ENCODE assay signal across 9 cellular contexts in genomic region chr19:3985643-3986259, GRCh38. TPM values are rescaled to one million over a fixed set of nuclear protein-coding genes. Genes with fewer than 3 reads are reported as not detected.
DNase-seq lines count a peak whose midpoint lies in the region; ATAC-seq and TF ChIP-seq lines count a peak whose summit lies in the region.
"Had no signal": no experiment of that assay in that cellular context is flagged by ENCODE, and none has a peak within 500 bp of the region (broad histone marks: within the 10 kb centered on the region; RNA-seq: fewer than 3 reads in every experiment).

No MANE protein-coding gene starts in this region.

- peak overlapping the region; percentile 70 for H3K4me3 ChIP-seq in CD8-positive, alpha-beta T cell (ENCODE audit: low read depth, low read length)
- peak overlapping the region; percentile 97 for H3K4me3 ChIP-seq in MG63
- peak overlapping the region; percentile 99 for H3K4me3 ChIP-seq in effector memory CD4-positive, alpha-beta T cell (ENCODE audit: insufficient read depth, low read depth, low read length, poor library complexity, severe bottlenecking)
- H3K4me3 ChIP-seq in neural progenitor cell, result peak overlapping the region; percentile 95

- peaks cover 59% of the 10 kb centered on the region for H3K4me1 Mint-ChIP-seq in CD8-positive, alpha-beta T cell (ENCODE audit: low read depth)
- H3K4me1 Mint-ChIP-seq in neural progenitor cell, result peaks cover 40% of the 10 kb centered on the region

- peaks cover 70% of the 10 kb centered on the region for H3F3A ChIP-seq in neural progenitor cell (ENCODE audit: low read depth)

- H3K9me3 Mint-ChIP-seq in CD8-positive, alpha-beta T cell, result no peaks in the 10 kb centered on the region
- no peaks in the 10 kb centered on the region for H3K9me3 Mint-ChIP-seq in neural progenitor cell

- peaks cover 50% of the 10 kb centered on the region for H3K4me1 ChIP-seq in CD8-positive, alpha-beta T cell (ENCODE audit: insufficient read depth, low read length)
- peaks cover 29% of the 10 kb centered on the region for H3K4me1 ChIP-seq in effector memory CD4-positive, alpha-beta T cell (ENCODE audit: control insufficient read depth, insufficient read depth, low read length, poor library complexity, severe bottlenecking)
- peaks cover 24% of the 10 kb centered on the region for H3K4me1 ChIP-seq in neural progenitor cell

- H3K36me3 ChIP-seq in CD8-positive, alpha-beta T cell (ENCODE audit: insufficient read depth, low read length), result peaks cover 36% of the 10 kb centered on the region
- H3K36me3 ChIP-seq in MG63 (peaks cover 44% of the 10 kb centered on the region), neural progenitor cell (peaks cover 10% of the 10 kb centered on the region)
- H3K36me3 ChIP-seq in effector memory CD4-positive, alpha-beta T cell (ENCODE audit: control insufficient read depth, insufficient read depth, low read length), result peaks cover 35% of the 10 kb centered on the region

- H4K20me1 ChIP-seq in neural progenitor cell (ENCODE audit: low read depth), result peaks cover 44% of the 10 kb centered on the region

- intact Hi-C loops in CD8-positive, alpha-beta T cell (cut with DNase I, micrococcal nuclease), result loop anchor here (1.0 to 5.0 kb wide), 21 partner anchors 14 to 428 kb away; partner anchors contain the start of genes APBA3 (in 2 of the 2), DAPK3 (in 2 of the 2), HMG20B (in 2 of the 2) and PIAS4 (in 2 of the 2)

- peak overlapping the region; percentile 97 for H3K27ac Mint-ChIP-seq in CD8-positive, alpha-beta T cell
- H3K27ac Mint-ChIP-seq in neural progenitor cell, result peak overlapping the region; percentile 89

- peaks cover 46% of the 10 kb centered on the region for H3K79me2 ChIP-seq in neural progenitor cell (ENCODE audit: low read depth)

- H3K9me3 ChIP-seq in CD8-positive, alpha-beta T cell (ENCODE audit: low read length), result no peaks in the 10 kb centered on the region
- H3K9me3 ChIP-seq in MG63 (no peaks in the 10 kb centered on the region), neural progenitor cell (ENCODE audit: low read depth) (no peaks in the 10 kb centered on the region)
- no peaks in the 10 kb centered on the region for H3K9me3 ChIP-seq in effector memory CD4-positive, alpha-beta T cell (ENCODE audit: control insufficient read depth, low read length)

- CTCF ChIA-PET in CD8-positive, alpha-beta T cell (lab: Charles Lee), result interaction anchor here (0.6 to 1.7 kb wide), 10 partner anchors 9 to 216 kb away, joined by 3 to 29 read pairs (median 3); partner anchors contain the start of genes PIAS4 and ZBTB7A

- peak overlapping the region; percentile 87 for H3K4me2 ChIP-seq in neural progenitor cell

- no peak overlapping the region for H2AFZ ChIP-seq in neural progenitor cell (replicated peaks)

- H3K9ac ChIP-seq in neural progenitor cell, result no peak overlapping the region

- TF ChIP-seq CTCF in CD8-positive, alpha-beta T cell (IDR thresholded peaks at IDR 0.05), result no peak
- TF ChIP-seq CTCF in neural progenitor cell (IDR thresholded peaks at IDR 0.05), result no peak

- no peaks in the 10 kb centered on the region for H3K27me3 ChIP-seq in CD8-positive, alpha-beta T cell (ENCODE audit: insufficient read depth, low read length)
- H3K27me3 ChIP-seq in MG63 (no peaks in the 10 kb centered on the region), neural progenitor cell (peaks cover 7% of the 10 kb centered on the region)
- no peaks in the 10 kb centered on the region for H3K27me3 ChIP-seq in effector memory CD4-positive, alpha-beta T cell (replicated peaks; ENCODE audit: control insufficient read depth, insufficient read depth, low read length, poor library complexity, severe bottlenecking)

- H3K27ac ChIP-seq in CD8-positive, alpha-beta T cell (ENCODE audit: low read depth, low read length), result peak overlapping the region; percentile 44
- peak overlapping the region; percentile 24 for H3K27ac ChIP-seq in effector memory CD4-positive, alpha-beta T cell (ENCODE audit: insufficient read depth, low read length, poor library complexity, severe bottlenecking)
- H3K27ac ChIP-seq in neural progenitor cell, result no peak overlapping the region

- no peak for ATAC-seq in CD8-positive, alpha-beta T cell
- ATAC-seq in HG02588 (IDR thresholded peaks at IDR 0.05; ENCODE audit: unreplicated experiment), result no peak
- ATAC-seq in HG03521 (IDR thresholded peaks at IDR 0.05; ENCODE audit: unreplicated experiment), result no peak
- ATAC-seq in left lobe of liver, result no peak

- H3K36me3 Mint-ChIP-seq in CD8-positive, alpha-beta T cell, result peaks cover 46% of the 10 kb centered on the region
- H3K36me3 Mint-ChIP-seq in neural progenitor cell, result peaks cover 23% of the 10 kb centered on the region

- DNase-seq in CD8-positive, alpha-beta T cell, result no peak
- no peak for DNase-seq in MG63
- no peak for DNase-seq in effector memory CD4-positive, alpha-beta T cell
- no peak for DNase-seq in neural progenitor cell (ENCODE audit: low spot score)
- DNase-seq in NCI-H2081 (lab: John Stamatoyannopoulos, UW), result no peak
- no peak for DNase-seq in left lobe of liver (ENCODE audit: low spot score)

- peak overlapping the region; percentile 92 for H3K4me3 Mint-ChIP-seq in CD8-positive, alpha-beta T cell
- peak overlapping the region; percentile 99 for H3K4me3 Mint-ChIP-seq in neural progenitor cell

- H3K27me3 Mint-ChIP-seq in CD8-positive, alpha-beta T cell (ENCODE audit: low read depth), result no peaks in the 10 kb centered on the region
- peaks cover 9% of the 10 kb centered on the region for H3K27me3 Mint-ChIP-seq in neural progenitor cell (ENCODE audit: insufficient read depth, low read depth)

- POLR2A ChIA-PET in CD8-positive, alpha-beta T cell (lab: Charles Lee), result interaction anchor here (0.5 to 2.8 kb wide), 17 partner anchors 10 to 223 kb away, joined by 3 to 21 read pairs (median 5); partner anchors contain the start of genes DAPK3, MRPL54, PIAS4 and ZBTB7A

RNA-seq across cellular contexts. Expression of gene EEF2, which starts 0.5 kb away (rescaled TPM):
- 1,000 to 10,000 TPM; 2,844 to 2,933 TPM for total RNA-seq in CD8-positive, alpha-beta T cell
- total RNA-seq in MG63 (2014; rRNA removed; shearing (Covaris generic); ENCODE audit: low replicate concordance), result 1,092 and 1,573 TPM in 2 replicates
- total RNA-seq in neural progenitor cell (ENCODE audit: low replicate concordance) (1,288 and 2,841 TPM in 2 replicates), left lobe of liver (1,272 TPM)

RNA-seq across cellular contexts. Expression of gene DAPK3, which starts 14.9 kb away (rescaled TPM):
- 10 to 100 TPM; 20.7 to 21.5 TPM for total RNA-seq in CD8-positive, alpha-beta T cell
- 123 and 126 TPM in 2 replicates for total RNA-seq in MG63 (2014; rRNA removed; shearing (Covaris generic); ENCODE audit: low replicate concordance)
- 33.7 and 96.6 TPM in 2 replicates for total RNA-seq in neural progenitor cell (ENCODE audit: low replicate concordance)
- 20.4 TPM for total RNA-seq in left lobe of liver

RNA-seq across cellular contexts. Expression of gene PIAS4, which starts 21.8 kb away (rescaled TPM):
- 10 to 100 TPM; 11.6 to 14.9 TPM for total RNA-seq in CD8-positive, alpha-beta T cell
- total RNA-seq in MG63 (2014; rRNA removed; shearing (Covaris generic); ENCODE audit: low replicate concordance), result 7.4 and 10.4 TPM in 2 replicates
- total RNA-seq in neural progenitor cell (ENCODE audit: low replicate concordance) (17.0 and 34.1 TPM in 2 replicates), left lobe of liver (13.6 TPM)

RNA-seq across cellular contexts. Expression of gene NMRK2, which starts 52.9 kb away (rescaled TPM):
- total RNA-seq in CD8-positive, alpha-beta T cell, result not detected
- not detected in 2 replicates for total RNA-seq in MG63 (2014; rRNA removed; shearing (Covaris generic); ENCODE audit: low replicate concordance)
- total RNA-seq in neural progenitor cell (ENCODE audit: low replicate concordance), result 0.77 and 1.1 TPM in 2 replicates
- total RNA-seq in left lobe of liver, result not detected
- total RNA-seq: dermis microvascular lymphatic vessel endothelial cell had no signal
